Comparison of ENCODE assay signal across 8 cellular contexts in the genomic region with DNA sequence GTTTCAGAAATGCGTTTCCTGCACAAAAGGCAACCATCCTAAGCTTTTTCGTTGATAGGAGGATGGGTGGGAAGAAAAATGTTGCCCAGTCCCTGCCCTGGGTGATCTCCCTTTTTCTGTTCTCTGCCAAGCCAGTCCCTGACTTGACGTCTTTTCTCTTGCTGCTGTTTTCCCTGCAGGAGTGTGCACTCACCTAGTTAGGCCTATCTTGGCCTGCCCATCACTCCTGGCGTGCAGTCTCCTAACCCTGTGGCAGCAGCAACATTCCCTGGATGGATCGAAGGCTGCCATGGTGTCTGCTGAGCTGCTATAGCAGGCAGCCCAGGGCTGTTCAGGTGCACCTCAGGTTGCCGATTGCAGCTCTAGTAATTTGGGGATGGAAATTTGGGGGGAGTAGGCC. TPM values are rescaled to one million over a fixed set of nuclear protein-coding genes. Genes with fewer than 3 reads are reported as not detected.
DNase-seq lines count a peak whose midpoint lies in the region; ATAC-seq and TF ChIP-seq lines count a peak whose summit lies in the region.

No MANE protein-coding gene starts in this region.

- H3K4me1 Mint-ChIP-seq in H9 (peaks cover 19% of the 10 kb centered on the region in 2 experiments), T-cell (peaks cover 34 to 45% (median 41%) of the 10 kb centered on the region in 3 donors)

- no peak overlapping the region for H2BK20ac ChIP-seq in H9 (ENCODE audit: low read depth, low read length, poor library complexity, severe bottlenecking)

- H3K27me3 Mint-ChIP-seq in H9 (ENCODE audit: low read depth): no peaks in the 10 kb centered on the region; the same call in 1 of the 2 replicates
- no peaks in the 10 kb centered on the region for H3K27me3 Mint-ChIP-seq in T-cell

- no peak overlapping the region for H4K5ac ChIP-seq in H9 (ENCODE audit: insufficient read length, low read depth, low read length)

- peak overlapping the region; percentile 79 for H3K9ac ChIP-seq in H9 (ENCODE audit: extremely low read depth, insufficient read length, low read length)

- no peak overlapping the region for H3K23ac ChIP-seq in H9 (ENCODE audit: insufficient read length, low read depth, low read length)

- H3T11ph ChIP-seq in H9 (ENCODE audit: low read length): no peak overlapping the region

- H2BK120ac ChIP-seq in H9 (ENCODE audit: low read depth, low read length, poor library complexity, severe bottlenecking): no peak overlapping the region

- ATAC-seq in T-cell (replicated peaks in 1 of 4) (no peak), gastroesophageal sphincter (no peak)

- no peak overlapping the region for H2AFZ ChIP-seq in H9 (ENCODE audit: low read length)

- H3K14ac ChIP-seq in H9 (ENCODE audit: insufficient read depth, low read length): no peak overlapping the region

- no peak overlapping the region for H4K91ac ChIP-seq in H9 (ENCODE audit: insufficient read length, low read depth, low read length)

- H3K18ac ChIP-seq in H9 (ENCODE audit: insufficient read length, low read depth, low read length): no peak overlapping the region

- CTCF ChIA-PET in T-cell (lab: Charles Lee): interaction anchor here (0.6 to 3.2 kb wide), 7 partner anchors 61 to 1126 kb away, joined by 3 to 13 read pairs (median 3); partner anchors contain the start of gene POP5 (in 1 of the 2)

- H3K4me1 ChIP-seq in H9 (ENCODE audit: insufficient read depth, low read length) (no peaks in the 10 kb centered on the region; the same call in 1 of the 2 replicates), gastroesophageal sphincter (peaks cover 0 to 42% (median 11%) of the 10 kb centered on the region in 3 donors)

- H3K79me1 ChIP-seq in H9 (ENCODE audit: insufficient read depth, low read depth, low read length, poor library complexity, severe bottlenecking): no peaks in the 10 kb centered on the region

- H3K36me3 Mint-ChIP-seq in H9 (ENCODE audit: insufficient read depth in 1 of 3, low read depth in 3 of 3) (peaks cover 20 to 38% (median 33%) of the 10 kb centered on the region in 3 experiments), T-cell (peaks cover 11% of the 10 kb centered on the region)

- H3K9me3 Mint-ChIP-seq in H9 (no peaks in the 10 kb centered on the region), T-cell (no peaks in the 10 kb centered on the region)

- H3K9me3 ChIP-seq in H9 (ENCODE audit: control insufficient read depth, low read depth, low read length) (no peaks in the 10 kb centered on the region), gastroesophageal sphincter (no peaks in the 10 kb centered on the region)

- TF ChIP-seq CTCF in H9 (conservative IDR thresholded peaks at IDR 0.05): no peak
- TF ChIP-seq CTCF in gastroesophageal sphincter (IDR thresholded peaks at IDR 0.05): no peak

- H4K20me1 ChIP-seq in H9 (ENCODE audit: control insufficient read depth, insufficient read depth, insufficient read length): no peaks in the 10 kb centered on the region

- H2BK12ac ChIP-seq in H9 (ENCODE audit: insufficient read length, low read depth, low read length): no peak overlapping the region

- WGBS in H9 (ENCODE audit: extremely low coverage, insufficient read length, low lambda C conversion rate): no CpG with 5 or more reads among the region's 6 CpGs
- WGBS in gastroesophageal sphincter (ENCODE audit: low coverage in 1 of 2), 2 donors: 20 to 41% methylated on average over 3 to 5 of the region's 6 CpGs

- H3K27ac Mint-ChIP-seq in H9: peak overlapping the region in 1 of 3 experiments; percentile 93; a peak in 3 of 7 replicates
- H3K27ac Mint-ChIP-seq in T-cell: peak overlapping the region; percentile 81 to 90

- no peak overlapping the region for H2BK15ac ChIP-seq in H9 (ENCODE audit: low read depth, low read length)

- H3K27ac ChIP-seq in H9 (ENCODE audit: insufficient read length, low read depth, low read length): no peak overlapping the region
- H3K27ac ChIP-seq in gastroesophageal sphincter: peak overlapping the region in 3 of 4 donors; percentile 89 to 95 (median 91)
- H3K27ac ChIP-seq in skin epidermis: peak overlapping the region in 12 of 21 experiments; percentile 82 to 95 (median 86)

- no peak for TF ChIP-seq POLR2A in gastroesophageal sphincter (IDR thresholded peaks at IDR 0.05)

- H3K36me3 ChIP-seq in gastroesophageal sphincter: peaks cover 0 to 32% of the 10 kb centered on the region in 2 donors

- H3K79me2 ChIP-seq in H9 (ENCODE audit: insufficient read depth, low read length): no peaks in the 10 kb centered on the region; the same call in 1 of the 2 replicates

- no peak overlapping the region for H3K56ac ChIP-seq in H9 (ENCODE audit: insufficient read length, low read depth, low read length)

- H3K4me3 ChIP-seq in gastroesophageal sphincter (peak overlapping the region; percentile 91 to 93), skin epidermis (peak overlapping the region; percentile 66 to 96 (median 84))

- peaks cover 7% of the 10 kb centered on the region for H3K23me2 ChIP-seq in H9 (ENCODE audit: insufficient read length, low read depth, low read length, poor library complexity, severe bottlenecking)

- H3K4me2 ChIP-seq in H9 (ENCODE audit: insufficient read depth, insufficient read length, low read length): peak overlapping the region; percentile 69

- no peak overlapping the region for H2AK5ac ChIP-seq in H9 (ENCODE audit: insufficient read length, low read length)

- DNase-seq in H9: peak; percentile 37
- DNase-seq in T-cell: no peak
- DNase-seq in stimulated activated CD8-positive, alpha-beta memory T cell treated with anti-CD3 and anti-CD28 coated beads, Interleukin-4, amount 100 ng/mL, for 48 hours: no peak
- DNase-seq in effector CD4-positive, alpha-beta T cell: no peak
- DNase-seq in posterior vena cava (ENCODE audit: low spot score): no peak
- no peak for DNase-seq in activated effector memory CD4-positive, alpha-beta T cell treated with anti-CD3 and anti-CD28 coated beads, Interleukin-2, amount 50 U/mL, for 16 hours

- H3K4ac ChIP-seq in H9 (ENCODE audit: low read depth, low read length): no peak overlapping the region

- intact Hi-C loops in posterior vena cava (cut with DNase I): loop anchor here (2.0 to 5.0 kb wide), 4 partner anchors 25 to 129 kb away; partner anchors contain the start of genes MLEC (in 1 of the 2) and POP5 (in 1 of the 2)

- no peak overlapping the region for H4K8ac ChIP-seq in H9 (replicated peaks; ENCODE audit: insufficient read length, low read depth, low read length)

- POLR2A ChIA-PET in T-cell (lab: Charles Lee): interaction anchor here in 1 of 2 donors (0.7 kb wide), 1 partner anchor 14 kb away, joined by 3 read pairs; no protein-coding TSS in a partner anchor

- peak overlapping the region; percentile 83 to 85 for H3K4me3 Mint-ChIP-seq in H9
- H3K4me3 Mint-ChIP-seq in T-cell: peak overlapping the region; percentile 87 to 90 (median 88)

- no peak for TF ChIP-seq EP300 in gastroesophageal sphincter (IDR thresholded peaks at IDR 0.05)

- H2BK5ac ChIP-seq in H9 (ENCODE audit: insufficient read length, low read length): no peak overlapping the region

- H3K27me3 ChIP-seq in H9 (ENCODE audit: insufficient read depth, low read length) (no peaks in the 10 kb centered on the region), gastroesophageal sphincter (no peaks in the 10 kb centered on the region)

RNA-seq across cellular contexts. Expression of gene UNC119B, which starts 1.2 kb away (rescaled TPM):
- 51.5 and 53.5 TPM in 2 replicates for total RNA-seq in H9 (2021)
- total RNA-seq in T-cell: 10 to 100 TPM; 14.3 to 26.1 (median 22.6) TPM
- total RNA-seq in gastroesophageal sphincter: 10 to 100 TPM; 21.8 to 33.3 (median 27.8) TPM
- total RNA-seq in posterior vena cava: 10 to 100 TPM; 20.6 to 21.3 TPM

RNA-seq across cellular contexts. Expression of gene ACADS, which starts 14.2 kb away (rescaled TPM):
- total RNA-seq in H9 (2021) (8.3 and 9.5 TPM in 2 replicates), T-cell (10 to 100 TPM in 4 of 5 donors, 1 to 10 TPM in 1; 7.5 to 22.5 (median 20.4) TPM), gastroesophageal sphincter (10 to 100 TPM; 30.5 to 55.1 (median 40.3) TPM), posterior vena cava (10 to 100 TPM; 12.3 to 15.7 TPM)

RNA-seq across cellular contexts. Expression of gene MLEC, which starts 24.5 kb away (rescaled TPM):
- total RNA-seq in H9 (2021) (181 TPM in 2 replicates), T-cell (10 to 100 TPM; 26.3 to 61.3 (median 55.3) TPM), gastroesophageal sphincter (10 to 100 TPM; 41.5 to 82.3 (median 56.9) TPM), posterior vena cava (100 to 1,000 TPM in 1 of 2 donors, 10 to 100 TPM in 1; 92.5 to 132 TPM)
